8 cellular contexts compared by ENCODE assay signal in the genomic region with DNA sequence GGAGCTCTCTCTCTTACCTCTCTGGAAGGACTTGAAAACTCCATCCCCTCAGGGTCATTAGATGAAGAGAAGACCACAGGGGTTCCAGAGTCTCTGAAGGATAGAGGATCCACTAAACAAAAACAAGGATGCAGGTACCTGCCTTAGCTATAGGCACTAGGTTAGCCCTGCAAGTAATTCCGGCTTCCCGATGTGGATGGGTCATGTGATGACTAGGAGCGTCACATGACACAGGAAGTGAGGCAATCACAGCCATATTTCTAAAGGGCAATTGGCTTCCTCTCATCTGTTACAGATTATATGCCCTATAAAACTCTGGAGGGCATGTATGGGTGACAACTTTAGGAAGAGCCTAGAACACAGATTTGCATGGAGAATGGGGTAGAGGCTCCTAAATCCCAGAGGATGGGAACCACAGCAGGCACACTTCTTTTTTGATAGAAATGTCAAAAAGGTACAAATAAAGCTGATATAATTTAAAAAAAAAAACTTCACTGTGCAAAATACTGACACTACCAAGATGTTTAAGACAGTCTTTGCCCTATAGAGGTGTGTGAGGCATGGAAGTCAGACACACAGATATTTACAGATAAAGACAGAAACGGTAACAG. TPM values are rescaled to one million over a fixed set of nuclear protein-coding genes. Genes with fewer than 3 reads are reported as not detected.
DNase-seq lines count a peak whose midpoint lies in the region; ATAC-seq, FAIRE-seq and TF ChIP-seq lines count a peak whose summit lies in the region.

No MANE protein-coding gene starts in this region.

- H3K27ac Mint-ChIP-seq in activated naive CD4-positive, alpha-beta T cell treated with anti-CD3 and anti-CD28 coated beads, Interleukin-2, amount 50 U/mL, for 24 hours: peak overlapping the region; percentile 89

- no peaks in the 10 kb centered on the region for H3K9me3 Mint-ChIP-seq in activated naive CD4-positive, alpha-beta T cell treated with anti-CD3 and anti-CD28 coated beads, Interleukin-2, amount 50 U/mL, for 24 hours

- H3K79me1 ChIP-seq in neuronal stem cell (ENCODE audit: low read depth, low read length): no peaks in the 10 kb centered on the region

- H2AFZ ChIP-seq in neuronal stem cell (ENCODE audit: low read length): peak overlapping the region; percentile 27

- peaks cover 25% of the 10 kb centered on the region for H3K4me1 ChIP-seq in SJSA1 (replicated peaks)
- peaks cover 2 to 9% of the 10 kb centered on the region in 2 donors for H3K4me1 ChIP-seq in neuronal stem cell (ENCODE audit: control insufficient read depth in 2 of 2, insufficient read depth in 1 of 2, low read depth in 1 of 2, low read length in 2 of 2)

- peak overlapping the region; percentile 76; the same call in 1 of the 2 replicates for H3K4me3 ChIP-seq in GM08714 (ENCODE audit: low read length)
- H3K4me3 ChIP-seq in NB4 (ENCODE audit: low read depth, low read length): peak overlapping the region; percentile 70
- H3K4me3 ChIP-seq in SJSA1: peak overlapping the region; percentile 21
- peak overlapping the region; percentile 36 to 71 for H3K4me3 ChIP-seq in neuronal stem cell (ENCODE audit: low read length in 2 of 2)

- H3K27me3 ChIP-seq in SJSA1 (replicated peaks) (no peaks in the 10 kb centered on the region), neuronal stem cell (ENCODE audit: control insufficient read depth in 3 of 3, insufficient read depth in 3 of 3, low read depth in 1 of 3, low read length in 3 of 3) (no peaks in the 10 kb centered on the region)

- no peak for ATAC-seq in HG02973 (IDR thresholded peaks at IDR 0.05; ENCODE audit: unreplicated experiment)

- H3K23ac ChIP-seq in neuronal stem cell (ENCODE audit: low read depth, low read length, poor library complexity): no peak overlapping the region

- no peak for FAIRE-seq in urothelium cell line (lab: Jason Lieb, UNC)

- H3K4me1 Mint-ChIP-seq in activated naive CD4-positive, alpha-beta T cell treated with anti-CD3 and anti-CD28 coated beads, Interleukin-2, amount 50 U/mL, for 24 hours: peaks cover 46% of the 10 kb centered on the region

- no peak overlapping the region for H3K27ac ChIP-seq in SJSA1
- no peak overlapping the region for H3K27ac ChIP-seq in neuronal stem cell (replicated peaks; ENCODE audit: low read length)

- DNase-seq in NB4 (ENCODE audit: low read depth) (peak; percentile 86), SJSA1 (ENCODE audit: low read depth in 1 of 2, low spot score in 2 of 2) (peak; percentile 70 to 71), germinal center (ENCODE audit: low spot score) (peak; percentile 75), neuronal stem cell (ENCODE audit: low spot score) (no peak), urothelium cell line (ENCODE audit: low spot score) (peak; percentile 78)

- no peak overlapping the region for H3K4ac ChIP-seq in neuronal stem cell (ENCODE audit: low read length)

- no peaks in the 10 kb centered on the region for H3K9me3 ChIP-seq in SJSA1 (replicated peaks)
- no peaks in the 10 kb centered on the region for H3K9me3 ChIP-seq in neuronal stem cell (replicated peaks in 1 of 2; ENCODE audit: control insufficient read depth in 2 of 2, insufficient read depth in 1 of 2, low read depth in 1 of 2, low read length in 2 of 2)

- no peak overlapping the region for H3K14ac ChIP-seq in neuronal stem cell (ENCODE audit: low read length)

- H3K4me3 Mint-ChIP-seq in activated naive CD4-positive, alpha-beta T cell treated with anti-CD3 and anti-CD28 coated beads, Interleukin-2, amount 50 U/mL, for 24 hours: peak overlapping the region; percentile 89

- TF ChIP-seq POLR2A in NB4 (IDR thresholded peaks at IDR 0.05; ENCODE audit: extremely low read depth, insufficient read length): no peak

- peak overlapping the region; percentile 43 for H3K4me2 ChIP-seq in neuronal stem cell (ENCODE audit: insufficient read depth, low read length, poor library complexity, severe bottlenecking)

- H4K91ac ChIP-seq in neuronal stem cell (ENCODE audit: low read depth, low read length, poor library complexity): no peak overlapping the region

- H3K27me3 Mint-ChIP-seq in activated naive CD4-positive, alpha-beta T cell treated with anti-CD3 and anti-CD28 coated beads, Interleukin-2, amount 50 U/mL, for 24 hours: peaks cover 2% of the 10 kb centered on the region

- no CpG with 5 or more reads among the region's 4 CpGs for WGBS in neuronal stem cell (ENCODE audit: extremely low coverage in 2 of 2, insufficient read length in 2 of 2, insufficient replicate concordance in 1 of 2), 2 donors

- H2BK120ac ChIP-seq in neuronal stem cell (ENCODE audit: low read depth, low read length): no peak overlapping the region

- no peak overlapping the region for H4K8ac ChIP-seq in neuronal stem cell (ENCODE audit: low read depth, low read length)

- no peak overlapping the region for H3K9ac ChIP-seq in neuronal stem cell (ENCODE audit: low read depth, low read length, poor library complexity)

- no peak for TF ChIP-seq CTCF in NB4 (IDR thresholded peaks at IDR 0.05; ENCODE audit: low read depth, low read length)

- H2AK5ac ChIP-seq in neuronal stem cell (ENCODE audit: low read depth, low read length): no peak overlapping the region

- peaks cover 6% of the 10 kb centered on the region for H3K36me3 Mint-ChIP-seq in activated naive CD4-positive, alpha-beta T cell treated with anti-CD3 and anti-CD28 coated beads, Interleukin-2, amount 50 U/mL, for 24 hours

- H2BK15ac ChIP-seq in neuronal stem cell (ENCODE audit: low read length): no peak overlapping the region

- H3K36me3 ChIP-seq in SJSA1: peaks cover 12% of the 10 kb centered on the region
- peaks cover 0 to 18% of the 10 kb centered on the region in 2 donors for H3K36me3 ChIP-seq in neuronal stem cell (replicated peaks in 1 of 2; ENCODE audit: control insufficient read depth in 2 of 2, insufficient read depth in 2 of 2, low read length in 2 of 2)

- no peak overlapping the region for H2BK5ac ChIP-seq in neuronal stem cell (ENCODE audit: low read length)

- H2BK12ac ChIP-seq in neuronal stem cell (ENCODE audit: low read length): no peak overlapping the region

- no peak overlapping the region for H3K18ac ChIP-seq in neuronal stem cell (ENCODE audit: low read length)

RNA-seq across cellular contexts. Expression of a gene that starts 14.1 kb away (rescaled TPM):
- 3.7 and 11.9 TPM in 2 replicates for total RNA-seq in SJSA1 (2014; rRNA removed; shearing (Covaris generic))
- polyA plus RNA-seq in neuronal stem cell (2013, experiment 1 of 2): 55.8 TPM
- 56.4 TPM for polyA plus RNA-seq in neuronal stem cell (2013, experiment 2 of 2)

RNA-seq across cellular contexts. Expression of a gene that starts 21.0 kb away (rescaled TPM):
- 54.6 and 55.9 TPM in 2 replicates for total RNA-seq in SJSA1 (2014; rRNA removed; shearing (Covaris generic))
- polyA plus RNA-seq in neuronal stem cell (2013, experiment 1 of 2): 59.0 TPM
- polyA plus RNA-seq in neuronal stem cell (2013, experiment 2 of 2): 58.9 TPM

RNA-seq across cellular contexts. Expression of a gene that starts 32.1 kb away (rescaled TPM):
- total RNA-seq in SJSA1 (2014; rRNA removed; shearing (Covaris generic)): 13.0 and 13.7 TPM in 2 replicates
- polyA plus RNA-seq in neuronal stem cell (2013, experiment 1 of 2): 55.4 TPM
- polyA plus RNA-seq in neuronal stem cell (2013, experiment 2 of 2): 54.0 TPM

RNA-seq across cellular contexts. Expression of a gene that starts 32.7 kb away (rescaled TPM):
- 69.7 and 86.0 TPM in 2 replicates for total RNA-seq in SJSA1 (2014; rRNA removed; shearing (Covaris generic))
- 28.8 TPM for polyA plus RNA-seq in neuronal stem cell (2013, experiment 1 of 2)
- 29.5 TPM for polyA plus RNA-seq in neuronal stem cell (2013, experiment 2 of 2)

RNA-seq across cellular contexts. Expression of a gene that starts 33.5 kb away (rescaled TPM):
- total RNA-seq in SJSA1 (2014; rRNA removed; shearing (Covaris generic)): 3.2 and 5.4 TPM in 2 replicates
- polyA plus RNA-seq in neuronal stem cell (2013, experiment 1 of 2): 25.0 TPM
- 25.1 TPM for polyA plus RNA-seq in neuronal stem cell (2013, experiment 2 of 2)

Comparison
In these comparisons a context has a peak if more than half of its experiments do, and no peak if none do; other contexts are left out.
1. H3K4me3 ChIP-seq: peak in every context shown above with its lines; median percentile 76 in GM08714; 70 in NB4; 54 in neuronal stem cell; 21 in SJSA1.